In the genomic region with DNA sequence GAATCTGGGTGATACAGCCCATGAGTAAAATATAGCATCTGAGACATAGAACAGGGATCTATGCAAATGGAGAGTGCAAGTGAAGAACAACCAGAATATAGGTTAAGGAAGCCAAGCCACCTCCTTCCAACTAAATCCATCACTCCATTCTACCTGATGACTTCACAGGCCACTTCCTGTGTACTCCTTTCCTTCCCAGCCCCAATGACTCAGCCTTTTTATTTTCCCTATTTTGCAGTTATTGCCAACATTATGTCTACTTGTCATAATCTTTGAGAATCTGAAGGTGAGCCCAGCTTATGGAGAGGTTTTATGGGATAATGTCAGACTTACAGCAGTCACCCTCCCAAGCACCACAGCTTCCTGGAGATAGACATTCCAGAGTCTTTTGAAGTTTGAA, we compare ENCODE assay signal across 22 cellular contexts. TPM values are rescaled to one million over a fixed set of nuclear protein-coding genes. Genes with fewer than 3 reads are reported as not detected.
A peak's percentile ranks its signal among the peaks of the same experiment; 100 is the strongest.
DNase-seq lines count a peak whose midpoint lies in the region; ATAC-seq, FAIRE-seq and TF ChIP-seq lines count a peak whose summit lies in the region.
"Had no signal": no experiment of that assay in that cellular context is flagged by ENCODE, and none has a peak within 500 bp of the region (broad histone marks: within the 10 kb centered on the region; RNA-seq: fewer than 3 reads in every experiment).

No MANE protein-coding gene starts in this region.

- H3K27me3 ChIP-seq in K562 (ENCODE audit: control insufficient read depth in 2 of 2, insufficient read depth in 2 of 2, low read length in 2 of 2) (peaks cover 0 to 11% of the 10 kb centered on the region in 2 experiments; a peak in 2 of 5 replicates), foreskin keratinocyte (no peaks in the 10 kb centered on the region), stomach (no peaks in the 10 kb centered on the region)
- H3K27me3 ChIP-seq: BLaER1 had no signal

- DNase-seq in DMS53 (lab: John Stamatoyannopoulos, UW) (peak; percentile 63), DMS53 treated with DMSO at 0.1 percent for 48 hours (lab: John Stamatoyannopoulos, UW; ENCODE audit: unreplicated experiment) (no peak), K562 (ENCODE audit: extremely low read depth in 1 of 4, low spot score in 3 of 4) (peak in 1 of 4 experiments; percentile 2), foreskin keratinocyte (peak; percentile 25 to 41), stomach (no peak), 8988T (no peak)
- DNase-seq: CD8-positive, alpha-beta T cell; DND-41; GF-D8; MV-4-11; NCI-H1417 treated with DMSO at 0.1 percent for 48 hours; NCI-H1930; NCI-H69; NK-92 treated with Interleukin-12 subunit alpha and Interleukin-12 subunit beta, amount 100 ng/mL, for 24 hours had no signal

- no peak overlapping the region for H3K27ac ChIP-seq in K562 (ENCODE audit: extremely low read depth, low read depth, low read length)
- peak overlapping the region; percentile 28 for H3K27ac ChIP-seq in foreskin keratinocyte
- no peak overlapping the region for H3K27ac ChIP-seq in stomach
- H3K27ac ChIP-seq: 22Rv1, BLaER1, SJSA1 had no signal

- POLR2A ChIA-PET in K562 (lab: Yijun Ruan, JAX), result no interaction called here

- TF ChIP-seq EP300 in K562 (IDR thresholded peaks at IDR 0.05; ENCODE audit: low read length) (no peak), stomach (IDR thresholded peaks at IDR 0.05) (no peak)

- BruUV-seq in K562 (replicated peaks; lab: Mats Ljungman, UMichigan), result no TSS peak

- TF ChIP-seq RAD21 in K562 (CRISPR knock-in tag; conservative IDR thresholded peaks at IDR 0.05 in 1 of 2, IDR thresholded peaks at IDR 0.05 in 1 of 2), result no peak

- no peak overlapping the region for H3K4me2 ChIP-seq in K562 (ENCODE audit: insufficient read depth, low read length)
- H3K4me2 ChIP-seq: BLaER1 had no signal

- H3K9ac ChIP-seq in K562 (ENCODE audit: insufficient read depth in 1 of 2, low read depth in 2 of 2, low read length in 2 of 2), result no peak overlapping the region
- H3K9ac ChIP-seq: BLaER1 had no signal

- H3K4me3 ChIP-seq in K562 (no peak overlapping the region), stomach (no peak overlapping the region)
- H3K4me3 ChIP-seq: BLaER1, SJSA1 had no signal

- H4K20me1 ChIP-seq in K562 (replicated peaks; ENCODE audit: control insufficient read depth, insufficient read depth, low read length), result no peaks in the 10 kb centered on the region
- H4K20me1 ChIP-seq: BLaER1 had no signal

- in situ Hi-C loops in K562 (cut with MboI), result loop anchor here (10.0 kb wide), 1 partner anchor 359 kb away; no protein-coding TSS in a partner anchor

- H3K4me1 ChIP-seq in K562 (replicated peaks in 1 of 2; ENCODE audit: control insufficient read depth in 2 of 2, insufficient read depth in 2 of 2, low read length in 2 of 2) (no peaks in the 10 kb centered on the region), foreskin keratinocyte (no peaks in the 10 kb centered on the region), stomach (peaks cover 0 to 6% (median 0%) of the 10 kb centered on the region in 4 donors)
- H3K4me1 ChIP-seq: BLaER1, SJSA1 had no signal

- no peaks in the 10 kb centered on the region for H3K9me1 ChIP-seq in K562 (ENCODE audit: control insufficient read depth, insufficient read depth, low read length)

- CTCF ChIA-PET in K562 (lab: Yijun Ruan, JAX; ENCODE audit: low intra/inter-chr PET ratio), result no interaction called here

- H2AFZ ChIP-seq in K562 (ENCODE audit: low read depth, low read length), result no peak overlapping the region

- H3K9me3 ChIP-seq in K562 (replicated peaks; ENCODE audit: control insufficient read depth, insufficient read depth, low read depth, low read length) (no peaks in the 10 kb centered on the region), stomach (no peaks in the 10 kb centered on the region)
- H3K9me3 ChIP-seq: BLaER1, SJSA1 had no signal

- TF ChIP-seq POLR2A in K562 (conservative IDR thresholded peaks at IDR 0.05), result no peak
- TF ChIP-seq POLR2A in stomach (IDR thresholded peaks at IDR 0.05), result no peak

- ATAC-seq in K562 (no peak), foreskin keratinocyte (peak; percentile 81), GM21825 (IDR thresholded peaks at IDR 0.05; ENCODE audit: unreplicated experiment) (no peak), GM18502 (IDR thresholded peaks at IDR 0.05; ENCODE audit: poor library complexity, unreplicated experiment) (no peak)
- ATAC-seq: CD8-positive, alpha-beta T cell had no signal

- H3K36me3 ChIP-seq in K562 (ENCODE audit: control insufficient read depth, insufficient read depth, low read length) (no peaks in the 10 kb centered on the region), stomach (no peaks in the 10 kb centered on the region)
- H3K36me3 ChIP-seq: BLaER1, SJSA1 had no signal

- TF ChIP-seq CTCF in K562 (IDR thresholded peaks at IDR 0.05 in 2 of 3, conservative IDR thresholded peaks at IDR 0.05 in 1 of 3; ENCODE audit: insufficient read depth in 2 of 3, low read depth in 1 of 3, low read length in 3 of 3) (no peak), foreskin keratinocyte (conservative IDR thresholded peaks at IDR 0.05) (no peak), stomach (IDR thresholded peaks at IDR 0.05) (no peak)

- no peaks in the 10 kb centered on the region for H3K79me2 ChIP-seq in K562 (ENCODE audit: control insufficient read depth, insufficient read depth, low read length)

- intact Hi-C loops in K562 (cut with micrococcal nuclease), result no loop called here
- intact Hi-C loops in stomach (cut with DNase I; ENCODE audit: low total_unique reads), result loop anchor here (10.0 kb wide), 1 partner anchor 359 kb away; no protein-coding TSS in a partner anchor

- no peak for FAIRE-seq in K562 (lab: Jason Lieb, UNC)
- FAIRE-seq: GM12892, H54 had no signal

TF ChIP-seq in K562, 482 proteins besides CTCF, POLR2A, EP300 and RAD21 (continues in another document):
- TF ChIP-seq SRSF3 (IDR thresholded peaks at IDR 0.05; ENCODE audit: insufficient read depth, low read length), result no peak

RNA-seq across cellular contexts. Expression of a gene that starts 1.4 kb away (rescaled TPM):
- total RNA-seq in K562 (2011; cell fraction: chromatin; rRNA removed; ENCODE audit: low replicate concordance), result not detected in 2 replicates
- not detected in 2 replicates for total RNA-seq in K562 (2011; cell fraction: nucleolus; rRNA removed)
- total RNA-seq in K562 (2011; cell fraction: nucleoplasm; rRNA removed), result not detected in 2 replicates
- total RNA-seq in K562 (2014; rRNA removed), result not detected in 2 replicates
- total RNA-seq in K562 (2014; rRNA removed; fragmentation: Illumina TruSeq; extraction: Trizol), result not detected in 2 replicates
- total RNA-seq in K562 (2015; rRNA removed; fragmentation: Illumina TruSeq; extraction: Trizol), result not detected in 2 replicates
- total RNA-seq in K562 (2021), result not detected in 2 replicates
- polyA plus RNA-seq in K562 (2011; rRNA removed), result not detected in 2 replicates
- polyA plus RNA-seq in K562 (2011; cell fraction: cytosol; rRNA removed), result not detected in 2 replicates
- polyA plus RNA-seq in K562 (2011; cell fraction: nucleus; rRNA removed), result not detected in 2 replicates
- not detected in 2 replicates for polyA plus RNA-seq in K562 (2012)
- polyA plus RNA-seq in K562 (2014; fragmentation: Illumina TruSeq; extraction: Trizol), result not detected in 2 replicates
- polyA plus RNA-seq in K562 (2014; fragmentation: Nextera tagmentation; extraction: Ambion mirVana), result not detected
- polyA plus RNA-seq in K562 (2014; rRNA removed), result not detected in 2 replicates
- polyA minus RNA-seq in K562 (2011; rRNA and poly(A)+ RNA removed), result not detected in 2 replicates
- not detected in 2 replicates for polyA minus RNA-seq in K562 (2011; cell fraction: cytosol; rRNA and poly(A)+ RNA removed)
- polyA minus RNA-seq in K562 (2011; cell fraction: nucleus; rRNA and poly(A)+ RNA removed), result not detected in 2 replicates
- total RNA-seq in foreskin keratinocyte, result not detected in 2 replicates
- not detected in 2 replicates for polyA plus RNA-seq in foreskin keratinocyte
- total RNA-seq in stomach, result not detected
- polyA plus RNA-seq in stomach, result not detected
- total RNA-seq: CD8-positive, alpha-beta T cell; OCI-LY7; SJSA1 had no signal

RNA-seq across cellular contexts. Expression of a gene that starts 38.0 kb away (rescaled TPM):
- not detected in 2 replicates for total RNA-seq in K562 (2011; cell fraction: chromatin; rRNA removed; ENCODE audit: low replicate concordance)
- total RNA-seq in K562 (2011; cell fraction: nucleolus; rRNA removed), result not detected in 2 replicates
- total RNA-seq in K562 (2011; cell fraction: nucleoplasm; rRNA removed), result not detected in 2 replicates
- total RNA-seq in K562 (2014; rRNA removed), result not detected in 2 replicates
- total RNA-seq in K562 (2014; rRNA removed; fragmentation: Illumina TruSeq; extraction: Trizol), result not detected in 2 replicates
- total RNA-seq in K562 (2015; rRNA removed; fragmentation: Illumina TruSeq; extraction: Trizol), result not detected in 2 replicates
- total RNA-seq in K562 (2021), result not detected in 2 replicates
- not detected in 2 replicates for polyA plus RNA-seq in K562 (2011; rRNA removed)
- not detected in 2 replicates for polyA plus RNA-seq in K562 (2011; cell fraction: cytosol; rRNA removed)
- not detected in 2 replicates for polyA plus RNA-seq in K562 (2011; cell fraction: nucleus; rRNA removed)
- not detected in 2 replicates for polyA plus RNA-seq in K562 (2012)
- polyA plus RNA-seq in K562 (2014; fragmentation: Illumina TruSeq; extraction: Trizol), result not detected in 2 replicates
- polyA plus RNA-seq in K562 (2014; fragmentation: Nextera tagmentation; extraction: Ambion mirVana), result not detected
- not detected in 2 replicates for polyA plus RNA-seq in K562 (2014; rRNA removed)
- polyA minus RNA-seq in K562 (2011; rRNA and poly(A)+ RNA removed), result not detected in 2 replicates
- not detected in 2 replicates for polyA minus RNA-seq in K562 (2011; cell fraction: cytosol; rRNA and poly(A)+ RNA removed)
- polyA minus RNA-seq in K562 (2011; cell fraction: nucleus; rRNA and poly(A)+ RNA removed), result not detected in 2 replicates
- not detected in 2 replicates for total RNA-seq in foreskin keratinocyte
- polyA plus RNA-seq in foreskin keratinocyte, result not detected in 2 replicates
- total RNA-seq in stomach, result not detected
- polyA plus RNA-seq in stomach, result not detected
- total RNA-seq: CD8-positive, alpha-beta T cell; OCI-LY7; SJSA1 had no signal

RNA-seq across cellular contexts. Expression of a gene that starts 50.3 kb away (rescaled TPM):
- not detected in 2 replicates for total RNA-seq in K562 (2011; cell fraction: chromatin; rRNA removed; ENCODE audit: low replicate concordance)
- total RNA-seq in K562 (2011; cell fraction: nucleolus; rRNA removed), result not detected in 2 replicates
- not detected in 2 replicates for total RNA-seq in K562 (2011; cell fraction: nucleoplasm; rRNA removed)
- total RNA-seq in K562 (2014; rRNA removed) (not detected in 2 replicates), K562 (2014; rRNA removed; fragmentation: Illumina TruSeq; extraction: Trizol) (not detected in 2 replicates), K562 (2015; rRNA removed; fragmentation: Illumina TruSeq; extraction: Trizol) (not detected in 2 replicates), K562 (2021) (not detected in 2 replicates), foreskin keratinocyte (not detected in 2 replicates), stomach (not detected)
- polyA plus RNA-seq in K562 (2011; rRNA removed) (not detected in 2 replicates), K562 (2014; fragmentation: Illumina TruSeq; extraction: Trizol) (not detected in 2 replicates), K562 (2014; fragmentation: Nextera tagmentation; extraction: Ambion mirVana) (not detected), K562 (2014; rRNA removed) (not detected in 2 replicates), foreskin keratinocyte (not detected in 2 replicates), stomach (not detected)
- polyA plus RNA-seq in K562 (2011; cell fraction: cytosol; rRNA removed), result not detected in 2 replicates
- not detected in 2 replicates for polyA plus RNA-seq in K562 (2011; cell fraction: nucleus; rRNA removed)
- not detected in 2 replicates for polyA plus RNA-seq in K562 (2012)
- not detected in 2 replicates for polyA minus RNA-seq in K562 (2011; rRNA and poly(A)+ RNA removed)
- not detected in 2 replicates for polyA minus RNA-seq in K562 (2011; cell fraction: cytosol; rRNA and poly(A)+ RNA removed)
- polyA minus RNA-seq in K562 (2011; cell fraction: nucleus; rRNA and poly(A)+ RNA removed), result not detected in 2 replicates
- total RNA-seq: CD8-positive, alpha-beta T cell; OCI-LY7; SJSA1 had no signal

Comparison
In these comparisons a context has a peak if more than half of its experiments do, and no peak if none do; other contexts are left out.
1. DNase-seq: peak in DMS53 (single experiment) and foreskin keratinocyte (2 of 2); none in DMS53 treated with DMSO at 0.1 percent for 48 hours (single experiment), stomach (single experiment) and 8988T (single experiment).